Comparison of ENCODE assay signal across 18 cellular contexts in the genomic region with DNA sequence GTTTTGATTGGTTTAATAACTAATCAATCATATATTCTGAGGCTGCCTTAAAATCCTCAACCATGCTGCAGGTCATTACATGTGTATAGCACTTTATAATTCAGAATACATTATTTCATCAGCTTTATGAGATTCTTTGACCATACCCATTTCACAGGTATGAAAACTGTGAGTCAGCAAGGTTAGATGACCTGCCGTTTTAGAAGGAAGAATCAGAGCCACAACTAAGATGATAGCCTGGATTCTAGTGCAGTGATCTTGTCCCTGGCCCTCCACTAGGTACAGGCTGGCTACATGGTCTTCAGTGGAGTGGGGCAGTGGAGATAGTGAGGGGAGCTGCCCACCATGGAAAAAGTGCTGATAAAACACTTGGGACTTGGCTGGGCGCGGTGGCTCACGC.
"Had no signal": no experiment of that assay in that cellular context is flagged by ENCODE, and none has a peak within 500 bp of the region (broad histone marks: within the 10 kb centered on the region; RNA-seq: fewer than 3 reads in every experiment).

No MANE protein-coding gene starts in this region.

- H3K27me3 ChIP-seq: body of pancreas, dorsolateral prefrontal cortex, right atrium auricular region, testis, upper lobe of right lung had no signal

- H3K27ac ChIP-seq: lower lobe of right lung, neural progenitor cell, right atrium auricular region, testis, upper lobe of right lung had no signal

- ATAC-seq: activated CD8-positive, alpha-beta T cell treated with anti-CD3 and anti-CD28 coated beads, Interleukin-2, amount 10 ng/mL, durations not matched to agents 7 days and 5 days; body of pancreas; lower lobe of right lung; naive thymus-derived CD4-positive, alpha-beta T cell; stimulated activated naive CD8-positive, alpha-beta T cell treated with anti-CD3 and anti-CD28 coated beads, Interleukin-15, amount 100 ng/mL, for 72 hours; upper lobe of right lung had no signal

- H3K27ac Mint-ChIP-seq: activated B cell treated with CpG ODN at 0.5 μM for 24 hours; activated CD4-positive, alpha-beta T cell treated with anti-CD3 and anti-CD28 coated beads, Interleukin-2, amount 10 ng/mL, durations not matched to agents 24 days and 14 days; activated CD8-positive, alpha-beta T cell treated with anti-CD3 and anti-CD28 coated beads, Interleukin-2, amount 10 ng/mL, durations not matched to agents 7 days and 5 days; activated naive CD4-positive, alpha-beta T cell treated with anti-CD3 and anti-CD28 coated beads for 36 hours; activated T-cell treated with anti-CD3 and anti-CD28 coated beads, Interleukin-2, amount 50 U/mL, for 24 hours; stimulated activated naive CD8-positive, alpha-beta T cell treated with anti-CD3 and anti-CD28 coated beads, Interleukin-15, amount 100 ng/mL, for 72 hours; T-helper 2 cell treated with Interferon-gamma antibody and Interleukin-4, amounts not matched to agents 5 μg/mL and 100 μg/mL, for 36 hours had no signal

- H3K36me3 ChIP-seq: lower lobe of right lung, neural progenitor cell, prostate gland, right atrium auricular region, upper lobe of right lung had no signal

- H3K9ac ChIP-seq: neural progenitor cell had no signal

- H3K36me3 Mint-ChIP-seq: neural progenitor cell had no signal

- H3K9me3 ChIP-seq: body of pancreas, lower lobe of right lung, prostate gland, testis, upper lobe of right lung had no signal

- DNase-seq: activated B cell treated with CpG ODN at 0.5 μM for 24 hours; activated CD4-positive, alpha-beta T cell treated with anti-CD3 and anti-CD28 coated beads, Interleukin-2, amount 10 ng/mL, durations not matched to agents 24 days and 14 days; activated CD8-positive, alpha-beta T cell treated with anti-CD3 and anti-CD28 coated beads, Interleukin-2, amount 10 ng/mL, durations not matched to agents 7 days and 5 days; activated naive CD4-positive, alpha-beta T cell treated with anti-CD3 and anti-CD28 coated beads for 36 hours; activated T-cell treated with anti-CD3 and anti-CD28 coated beads, Interleukin-2, amount 50 U/mL, for 24 hours; body of pancreas; dorsolateral prefrontal cortex; foreskin fibroblast; hypothalamus; lower lobe of right lung; naive thymus-derived CD4-positive, alpha-beta T cell; stimulated activated naive CD8-positive, alpha-beta T cell treated with anti-CD3 and anti-CD28 coated beads, Interleukin-15, amount 100 ng/mL, for 72 hours; testis; upper lobe of right lung had no signal

- H3K27me3 Mint-ChIP-seq: activated B cell treated with CpG ODN at 0.5 μM for 24 hours; activated CD4-positive, alpha-beta T cell treated with anti-CD3 and anti-CD28 coated beads, Interleukin-2, amount 10 ng/mL, durations not matched to agents 24 days and 14 days; activated T-cell treated with anti-CD3 and anti-CD28 coated beads, Interleukin-2, amount 50 U/mL, for 24 hours; naive thymus-derived CD4-positive, alpha-beta T cell; stimulated activated naive CD8-positive, alpha-beta T cell treated with anti-CD3 and anti-CD28 coated beads, Interleukin-15, amount 100 ng/mL, for 72 hours had no signal

- H3K4me3 ChIP-seq: body of pancreas, dorsolateral prefrontal cortex, lower lobe of right lung, neural progenitor cell, prostate gland, right atrium auricular region, testis, upper lobe of right lung had no signal

- H3K9me3 Mint-ChIP-seq: activated B cell treated with CpG ODN at 0.5 μM for 24 hours had no signal

- H3K4me1 ChIP-seq: lower lobe of right lung, prostate gland, right atrium auricular region, testis, upper lobe of right lung had no signal

- H3K4me3 Mint-ChIP-seq: activated B cell treated with CpG ODN at 0.5 μM for 24 hours; activated CD4-positive, alpha-beta T cell treated with anti-CD3 and anti-CD28 coated beads, Interleukin-2, amount 10 ng/mL, durations not matched to agents 24 days and 14 days; activated CD8-positive, alpha-beta T cell treated with anti-CD3 and anti-CD28 coated beads, Interleukin-2, amount 10 ng/mL, durations not matched to agents 7 days and 5 days; activated naive CD4-positive, alpha-beta T cell treated with anti-CD3 and anti-CD28 coated beads for 36 hours; activated T-cell treated with anti-CD3 and anti-CD28 coated beads, Interleukin-2, amount 50 U/mL, for 24 hours; naive thymus-derived CD4-positive, alpha-beta T cell; neural progenitor cell; stimulated activated naive CD8-positive, alpha-beta T cell treated with anti-CD3 and anti-CD28 coated beads, Interleukin-15, amount 100 ng/mL, for 72 hours; T-helper 2 cell treated with Interferon-gamma antibody and Interleukin-4, amounts not matched to agents 5 μg/mL and 100 μg/mL, for 36 hours had no signal
